ENCODE assay signal across 19 cellular contexts in the genomic region with DNA sequence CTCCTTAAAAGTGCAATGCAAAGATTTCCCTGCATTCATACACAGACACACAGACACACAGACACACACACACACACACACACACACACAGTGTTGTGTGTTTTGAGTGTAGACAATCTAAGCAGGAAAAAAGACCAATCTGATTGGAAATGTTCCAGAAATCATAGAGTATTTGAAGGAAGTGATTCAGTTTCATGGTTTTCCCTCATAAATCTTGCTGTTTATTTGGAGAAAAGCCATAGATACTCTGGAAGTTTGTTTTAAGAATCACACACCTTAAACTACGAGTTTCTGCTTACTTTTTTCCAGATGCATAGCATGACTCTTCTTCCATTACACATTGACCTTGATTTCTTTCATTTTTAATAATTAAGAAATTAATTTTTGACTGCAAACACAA.
DNase-seq lines count a peak whose midpoint lies in the region; FAIRE-seq and TF ChIP-seq lines count a peak whose summit lies in the region.
"Had no signal": no experiment of that assay in that cellular context is flagged by ENCODE, and none has a peak within 500 bp of the region (broad histone marks: within the 10 kb centered on the region; RNA-seq: fewer than 3 reads in every experiment).

No MANE protein-coding gene starts in this region.

- DNase-seq in A172 (ENCODE audit: low spot score) (peak; percentile 49), HS-27A (ENCODE audit: low read depth) (peak; percentile 45), astrocyte (ENCODE audit: low read depth) (peak; percentile 60), iris pigment epithelial cell (ENCODE audit: low read depth) (peak; percentile 41), NK-92 (lab: John Stamatoyannopoulos, UW; ENCODE audit: unreplicated experiment) (no peak), dermis blood vessel endothelial cell (no peak), NCI-H748 (lab: John Stamatoyannopoulos, UW; ENCODE audit: unreplicated experiment) (no peak), type B pancreatic cell (ENCODE audit: extremely low spot score, unreplicated experiment) (no peak)
- DNase-seq: activated CD8-positive, alpha-beta memory T cell treated with anti-CD3 and anti-CD28 coated beads for 24 hours; CD4-positive, CD25-positive, alpha-beta regulatory T cell; esophagus squamous epithelium; NCI-H2029 treated with DMSO at 0.1 percent for 48 hours; nephron progenitor cell; psoas muscle; T-helper 9 cell had no signal

- no peak overlapping the region for H3K27ac ChIP-seq in astrocyte (ENCODE audit: low read depth, low read length)
- H3K27ac ChIP-seq: A549, esophagus squamous epithelium, psoas muscle, suprapubic skin had no signal

- H3K9ac ChIP-seq in astrocyte (ENCODE audit: low read length), result no peak overlapping the region

- TF ChIP-seq CTCF in astrocyte (IDR thresholded peaks at IDR 0.05; ENCODE audit: insufficient read depth, low read depth, low read length) (no peak), type B pancreatic cell (conservative IDR thresholded peaks at IDR 0.05) (no peak)

- H3K4me3 Mint-ChIP-seq in astrocyte (ENCODE audit: unreplicated experiment), result no peak overlapping the region
- H3K4me3 Mint-ChIP-seq in type B pancreatic cell, result no peak overlapping the region
- H3K4me3 Mint-ChIP-seq: CD4-positive, CD25-positive, alpha-beta regulatory T cell; nephron progenitor cell had no signal

- H3K36me3 ChIP-seq in astrocyte (ENCODE audit: insufficient read depth, low read length), result no peaks in the 10 kb centered on the region
- H3K36me3 ChIP-seq: esophagus squamous epithelium, suprapubic skin had no signal

- no peaks in the 10 kb centered on the region for H3K4me1 Mint-ChIP-seq in astrocyte (ENCODE audit: low read depth, unreplicated experiment)
- no peaks in the 10 kb centered on the region for H3K4me1 Mint-ChIP-seq in type B pancreatic cell (ENCODE audit: unreplicated experiment)
- H3K4me1 Mint-ChIP-seq: CD4-positive, CD25-positive, alpha-beta regulatory T cell; nephron progenitor cell had no signal

- no peaks in the 10 kb centered on the region for H3K4me1 ChIP-seq in astrocyte (ENCODE audit: insufficient read depth, low read length)
- H3K4me1 ChIP-seq: A549, esophagus squamous epithelium, psoas muscle, suprapubic skin had no signal

- no peak overlapping the region for H3K4me2 ChIP-seq in astrocyte (ENCODE audit: low read length)
- H3K4me2 ChIP-seq: A549 had no signal

- FAIRE-seq in astrocyte (lab: Jason Lieb, UNC), result no peak
- FAIRE-seq: A549, islet of Langerhans had no signal

- H3K79me2 ChIP-seq in astrocyte (ENCODE audit: insufficient read depth, low read length), result no peaks in the 10 kb centered on the region

- H3K9me3 Mint-ChIP-seq in astrocyte (ENCODE audit: unreplicated experiment) (peaks cover 1% of the 10 kb centered on the region), type B pancreatic cell (no peaks in the 10 kb centered on the region)

- H3K36me3 Mint-ChIP-seq in astrocyte (ENCODE audit: low read depth, unreplicated experiment) (no peaks in the 10 kb centered on the region), type B pancreatic cell (no peaks in the 10 kb centered on the region)
- H3K36me3 Mint-ChIP-seq: CD4-positive, CD25-positive, alpha-beta regulatory T cell had no signal

- no peak overlapping the region for H3K27ac Mint-ChIP-seq in astrocyte (ENCODE audit: unreplicated experiment)
- no peak overlapping the region for H3K27ac Mint-ChIP-seq in type B pancreatic cell
- H3K27ac Mint-ChIP-seq: activated naive CD4-positive, alpha-beta T cell treated with anti-CD3 and anti-CD28 coated beads, Interleukin-2, amount 50 U/mL, for 72 hours; CD4-positive, CD25-positive, alpha-beta regulatory T cell had no signal

- H3K4me3 ChIP-seq in astrocyte (ENCODE audit: insufficient read depth, low read depth, low read length), result no peak overlapping the region
- H3K4me3 ChIP-seq: A549, esophagus squamous epithelium, psoas muscle, suprapubic skin had no signal

- no peaks in the 10 kb centered on the region for H4K20me1 ChIP-seq in astrocyte (ENCODE audit: insufficient read depth, low read length)

- no peak overlapping the region for H2AFZ ChIP-seq in astrocyte (ENCODE audit: low read depth, low read length)

- H3K27me3 Mint-ChIP-seq in astrocyte (ENCODE audit: low read depth, unreplicated experiment) (no peaks in the 10 kb centered on the region), type B pancreatic cell (no peaks in the 10 kb centered on the region)

- no peaks in the 10 kb centered on the region for H3K9me3 ChIP-seq in astrocyte (ENCODE audit: insufficient read depth, low read depth, low read length)
- H3K9me3 ChIP-seq: A549, esophagus squamous epithelium, psoas muscle, suprapubic skin had no signal

- H3K27me3 ChIP-seq in astrocyte (ENCODE audit: insufficient read depth, low read length), result no peaks in the 10 kb centered on the region
- H3K27me3 ChIP-seq: esophagus squamous epithelium, suprapubic skin had no signal

Comparison
In these comparisons a context has a peak if more than half of its experiments do, and no peak if none do; other contexts are left out.
1. DNase-seq: peak in A172 (single experiment), HS-27A (single experiment), astrocyte (single experiment) and iris pigment epithelial cell (single experiment); none in NK-92 (single experiment), dermis blood vessel endothelial cell (single experiment), NCI-H748 (single experiment) and type B pancreatic cell (single experiment).